ENCODE assay signal across 1 cellular context in the genomic region with DNA sequence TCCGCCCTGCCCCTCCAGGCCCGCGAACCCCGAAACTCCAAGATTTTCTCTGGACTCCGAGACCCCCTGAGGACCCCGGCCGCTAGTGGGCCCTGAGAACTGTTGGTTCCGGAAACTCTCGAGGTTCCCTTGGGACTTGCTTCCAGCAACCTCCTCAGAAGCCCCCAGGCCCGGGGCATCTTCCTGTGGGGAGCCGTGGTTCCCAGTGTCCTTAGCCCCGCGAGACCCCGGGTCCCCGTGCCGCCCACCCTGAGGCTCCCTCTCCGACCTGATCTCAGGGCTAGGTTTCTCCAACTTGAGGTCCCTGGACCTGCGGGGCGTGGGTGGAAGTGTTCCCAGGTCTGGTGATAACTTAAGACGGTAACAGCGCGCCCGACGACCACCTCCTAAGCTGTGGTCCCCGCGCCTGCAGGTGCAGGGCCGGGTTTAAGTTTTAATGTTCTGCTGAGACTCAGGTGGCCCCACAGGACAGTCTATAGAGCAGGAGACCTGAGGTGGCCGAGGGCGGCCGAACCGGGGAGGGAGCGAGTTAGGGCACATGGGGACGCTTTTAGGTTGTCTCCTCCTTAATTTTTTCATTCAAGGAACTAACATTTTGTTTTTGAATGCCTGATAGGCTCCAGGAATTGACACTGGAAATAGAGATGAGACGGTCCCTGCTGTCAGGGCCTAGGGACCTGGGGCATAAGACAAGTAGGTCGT.
TF ChIP-seq lines count a peak whose summit lies in the region.

No MANE protein-coding gene starts in this region.

TF ChIP-seq in endothelial cell of umbilical vein, 7 proteins besides CTCF, POLR2A, EP300 and RAD21 (continued from another document):
- TF ChIP-seq GATA2 (IDR thresholded peaks at IDR 0.05; ENCODE audit: insufficient read depth, insufficient read length, low read depth, low read length) (no peak), FOS (IDR thresholded peaks at IDR 0.05; ENCODE audit: borderline replicate concordance, insufficient read depth, low read length) (no peak)
